In the genomic region with DNA sequence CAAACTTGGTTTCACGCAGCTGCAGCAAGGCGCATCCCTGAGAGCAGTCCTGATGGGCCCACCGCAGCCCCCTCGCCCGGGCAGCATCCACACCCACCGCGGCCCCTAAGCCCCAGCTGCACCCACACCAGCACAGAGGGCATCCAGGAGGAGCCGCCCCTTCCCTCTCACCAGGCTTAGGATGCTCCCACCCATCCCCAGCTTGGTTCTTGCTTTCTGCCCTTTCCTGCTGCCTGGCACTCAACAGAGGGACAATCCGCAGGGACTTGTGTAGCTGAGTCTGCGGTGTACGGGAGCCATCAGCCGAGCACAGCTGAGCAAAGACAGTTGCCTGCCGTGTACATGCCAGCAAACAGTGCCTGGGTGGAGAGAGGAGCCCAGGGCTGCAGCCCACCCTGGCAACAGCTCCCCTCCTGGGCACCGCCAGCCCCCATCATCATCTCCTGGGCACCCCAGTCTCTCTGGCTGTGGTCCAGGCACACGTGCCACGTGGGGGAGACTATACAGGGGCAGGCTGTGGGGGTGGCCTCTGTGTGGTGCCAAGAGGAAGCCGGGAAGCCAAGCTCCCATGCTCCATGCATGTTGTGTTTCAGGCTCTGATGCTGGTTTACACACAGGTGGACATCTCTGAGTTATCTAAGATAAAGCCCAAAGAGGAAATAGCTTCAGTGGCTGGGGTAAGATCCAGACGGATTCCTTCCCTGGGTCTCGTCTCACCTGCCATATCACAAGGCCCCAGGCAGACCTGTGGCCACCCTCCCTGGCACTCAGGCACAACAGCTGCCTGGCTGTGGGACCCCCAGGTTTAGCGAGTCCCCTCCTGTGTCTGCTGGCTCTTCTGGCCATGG, we compare ENCODE assay signal across 9 cellular contexts. TPM values are rescaled to one million over a fixed set of nuclear protein-coding genes. Genes with fewer than 3 reads are reported as not detected.
DNase-seq lines count a peak whose midpoint lies in the region; ATAC-seq and TF ChIP-seq lines count a peak whose summit lies in the region.
"Had no signal": no experiment of that assay in that cellular context is flagged by ENCODE, and none has a peak within 500 bp of the region (broad histone marks: within the 10 kb centered on the region; RNA-seq: fewer than 3 reads in every experiment).

No MANE protein-coding gene starts in this region.

- H3K27me3 ChIP-seq in BLaER1 treated with 17β-estradiol and CSF1 and Interleukin-3, amounts not matched to agents 10 nM and 100 nM: no peaks in the 10 kb centered on the region
- H3K27me3 ChIP-seq in GM23338 (ENCODE audit: insufficient read depth) (no peaks in the 10 kb centered on the region), mesenchymal stem cell (ENCODE audit: control insufficient read depth in 1 of 2, insufficient read depth in 1 of 2, low read length in 2 of 2) (no peaks in the 10 kb centered on the region)

- no peaks in the 10 kb centered on the region for H3K79me2 ChIP-seq in GM23338 (replicated peaks; ENCODE audit: insufficient read depth)

- H2AK5ac ChIP-seq in mesenchymal stem cell (ENCODE audit: low read length, severe bottlenecking): peak overlapping the region; percentile 35

- peaks cover 0 to 26% (median 11%) of the 10 kb centered on the region in 11 experiments; a peak in 9 of 22 replicates for H3K36me3 ChIP-seq in BLaER1 treated with 17β-estradiol and CSF1 and Interleukin-3, amounts not matched to agents 10 nM and 100 nM
- H3K36me3 ChIP-seq in GM23338 (ENCODE audit: insufficient read depth) (no peaks in the 10 kb centered on the region), mesenchymal stem cell (ENCODE audit: control insufficient read depth in 1 of 2, insufficient read depth in 2 of 2, low read depth in 1 of 2, low read length in 2 of 2) (peaks cover 10 to 17% of the 10 kb centered on the region in 2 experiments)

- H3K9me3 ChIP-seq in BLaER1 treated with 17β-estradiol and CSF1 and Interleukin-3, amounts not matched to agents 10 nM and 100 nM (replicated peaks in 1 of 11): no peaks in the 10 kb centered on the region
- H3K9me3 ChIP-seq in mesenchymal stem cell (ENCODE audit: control insufficient read depth, low read length): no peaks in the 10 kb centered on the region
- H3K9me3 ChIP-seq: left ventricle myocardium inferior had no signal

- peak overlapping the region; percentile 74; the same call in 1 of the 2 replicates for H3K27ac Mint-ChIP-seq in GM23338
- peak overlapping the region; percentile 95 for H3K27ac Mint-ChIP-seq in activated CD4-positive, alpha-beta memory T cell treated with anti-CD3 and anti-CD28 coated beads for 36 hours
- H3K27ac Mint-ChIP-seq in natural killer cell: peak overlapping the region in 1 of 2 donors; percentile 72
- no peak overlapping the region for H3K27ac Mint-ChIP-seq in mesothelial cell of epicardium

- no peak overlapping the region for H2BK5ac ChIP-seq in mesenchymal stem cell (ENCODE audit: low read depth, low read length, poor library complexity, severe bottlenecking)

- ATAC-seq in GM23338: no peak
- ATAC-seq in natural killer cell: no peak
- ATAC-seq in GM18498 (IDR thresholded peaks at IDR 0.05; ENCODE audit: unreplicated experiment): no peak

- H3K4me2 ChIP-seq in BLaER1 treated with 17β-estradiol and CSF1 and Interleukin-3, amounts not matched to agents 10 nM and 100 nM: peak overlapping the region; percentile 82 to 99 (median 93)
- H3K4me2 ChIP-seq in GM23338: 0 out of 2 replicates have a peak overlapping the region, but pooled peaks have one; percentile 13
- no peak overlapping the region for H3K4me2 ChIP-seq in mesenchymal stem cell (ENCODE audit: low read length, poor library complexity, severe bottlenecking)

- H3K79me1 ChIP-seq in mesenchymal stem cell (replicated peaks; ENCODE audit: low read length, poor library complexity, severe bottlenecking): no peaks in the 10 kb centered on the region

- H3K4me1 ChIP-seq in BLaER1 treated with 17β-estradiol and CSF1 and Interleukin-3, amounts not matched to agents 10 nM and 100 nM: peaks cover 60 to 99% (median 97%) of the 10 kb centered on the region in 10 experiments
- peaks cover 20% of the 10 kb centered on the region for H3K4me1 ChIP-seq in GM23338 (ENCODE audit: insufficient read depth)
- peaks cover 48% of the 10 kb centered on the region for H3K4me1 ChIP-seq in mesenchymal stem cell (ENCODE audit: control insufficient read depth, insufficient read depth, low read depth, low read length)

- H2BK15ac ChIP-seq in mesenchymal stem cell (ENCODE audit: low read depth, poor library complexity, severe bottlenecking): peak overlapping the region; percentile 52

- H3K4me3 Mint-ChIP-seq in GM23338: no peak overlapping the region
- peak overlapping the region; percentile 69 for H3K4me3 Mint-ChIP-seq in activated CD4-positive, alpha-beta memory T cell treated with anti-CD3 and anti-CD28 coated beads for 36 hours
- H3K4me3 Mint-ChIP-seq in natural killer cell: no peak overlapping the region
- no peak overlapping the region for H3K4me3 Mint-ChIP-seq in mesothelial cell of epicardium

- H3K23ac ChIP-seq in mesenchymal stem cell (ENCODE audit: low read length in 2 of 2): no peak overlapping the region

- peak overlapping the region; percentile 6 to 49 for H2BK12ac ChIP-seq in mesenchymal stem cell (ENCODE audit: low read length in 2 of 2)

- no peak overlapping the region for H2BK120ac ChIP-seq in mesenchymal stem cell (ENCODE audit: low read depth, low read length)

- peak overlapping the region in 10 of 11 experiments; percentile 32 to 86 (median 74); a peak in 18 of 22 replicates for H3K9ac ChIP-seq in BLaER1 treated with 17β-estradiol and CSF1 and Interleukin-3, amounts not matched to agents 10 nM and 100 nM
- no peak overlapping the region for H3K9ac ChIP-seq in mesenchymal stem cell (ENCODE audit: low read length)

- H3K27me3 Mint-ChIP-seq in GM23338 (ENCODE audit: insufficient read depth, low read depth, poor library complexity): peaks cover 18% of the 10 kb centered on the region
- H3K27me3 Mint-ChIP-seq in activated CD4-positive, alpha-beta memory T cell treated with anti-CD3 and anti-CD28 coated beads for 36 hours: no peaks in the 10 kb centered on the region
- no peaks in the 10 kb centered on the region for H3K27me3 Mint-ChIP-seq in natural killer cell (ENCODE audit: low read depth in 2 of 2)
- peaks cover 2% of the 10 kb centered on the region for H3K27me3 Mint-ChIP-seq in mesothelial cell of epicardium (ENCODE audit: low read depth)

- H3K27ac ChIP-seq in BLaER1 treated with 17β-estradiol and CSF1 and Interleukin-3, amounts not matched to agents 10 nM and 100 nM: peak overlapping the region in 10 of 11 experiments; percentile 47 to 97 (median 90); a peak in 19 of 22 replicates
- H3K27ac ChIP-seq in GM23338 (ENCODE audit: low read depth) (0 out of 2 replicates have a peak overlapping the region, but pooled peaks have one; percentile 57), mesenchymal stem cell (ENCODE audit: low read length, poor library complexity, severe bottlenecking) (peak overlapping the region; percentile 88)
- H3K27ac ChIP-seq: left ventricle myocardium inferior had no signal

- POLR2A ChIA-PET in activated CD4-positive, alpha-beta memory T cell treated with anti-CD3 and anti-CD28 coated beads for 36 hours (lab: Charles Lee): interaction anchor here (0.9 to 3.9 kb wide), 2 partner anchors 11 to 35 kb away, joined by 3 to 42 read pairs; partner anchors contain the start of genes GNB1L and RTL10

- H4K8ac ChIP-seq in mesenchymal stem cell (ENCODE audit: low read length): peak overlapping the region; percentile 30

- TF ChIP-seq CTCF in GM23338 (conservative IDR thresholded peaks at IDR 0.05; ENCODE audit: low read depth in 2 of 2) (no peak), natural killer cell (IDR thresholded peaks at IDR 0.05) (no peak), mesothelial cell of epicardium (IDR thresholded peaks at IDR 0.05; ENCODE audit: unreplicated experiment) (no peak)

- H2AFZ ChIP-seq in GM23338 (no peak overlapping the region), mesenchymal stem cell (ENCODE audit: low read depth, low read length) (no peak overlapping the region)

- intact Hi-C loops in activated CD4-positive, alpha-beta memory T cell treated with anti-CD3 and anti-CD28 coated beads for 36 hours (cut with micrococcal nuclease): loop anchor here (5.0 kb wide), 2 partner anchors 133 to 158 kb away; no protein-coding TSS in a partner anchor
- intact Hi-C loops in natural killer cell (cut with micrococcal nuclease): no loop called here

- H3K9me2 ChIP-seq in GM23338 (ENCODE audit: insufficient read depth): no peaks in the 10 kb centered on the region

- DNase-seq in GM23338 (ENCODE audit: low spot score): no peak
- DNase-seq in activated CD4-positive, alpha-beta memory T cell treated with anti-CD3 and anti-CD28 coated beads for 36 hours: no peak
- DNase-seq in mesenchymal stem cell: no peak
- no peak for DNase-seq in natural killer cell
- no peak for DNase-seq in mesothelial cell of epicardium (ENCODE audit: low spot score in 2 of 2, unreplicated experiment in 2 of 2)
- no peak for DNase-seq in NCI-H524 treated with DMSO at 0.1 percent for 48 hours (lab: John Stamatoyannopoulos, UW)
- DNase-seq: left ventricle myocardium inferior had no signal

- peak overlapping the region; percentile 81 for H4K91ac ChIP-seq in mesenchymal stem cell (ENCODE audit: low read length)

- H4K20me1 ChIP-seq in BLaER1 treated with 17β-estradiol and CSF1 and Interleukin-3, amounts not matched to agents 10 nM and 100 nM: no peaks in the 10 kb centered on the region
- no peaks in the 10 kb centered on the region for H4K20me1 ChIP-seq in GM23338 (replicated peaks; ENCODE audit: insufficient read depth)

- peak overlapping the region in 1 of 2 experiments; percentile 19 for H3K14ac ChIP-seq in mesenchymal stem cell (ENCODE audit: low read length in 2 of 2)

- H3F3A ChIP-seq in GM23338 (replicated peaks; ENCODE audit: low read depth): peaks cover 13% of the 10 kb centered on the region; the same call in 1 of the 2 replicates

- H3K4me3 ChIP-seq in BLaER1 treated with 17β-estradiol and CSF1 and Interleukin-3, amounts not matched to agents 10 nM and 100 nM: peak overlapping the region in 4 of 10 experiments; percentile 19 to 31 (median 28); a peak in 3 of 20 replicates
- H3K4me3 ChIP-seq in GM23338 (no peak overlapping the region), mesenchymal stem cell (ENCODE audit: insufficient read depth in 1 of 2, low read depth in 1 of 2, low read length in 2 of 2) (no peak overlapping the region)
- H3K4me3 ChIP-seq: left ventricle myocardium inferior had no signal

- CTCF ChIA-PET in activated CD4-positive, alpha-beta memory T cell treated with anti-CD3 and anti-CD28 coated beads for 36 hours (lab: Charles Lee): interaction anchor here (0.6 to 2.7 kb wide), 6 partner anchors 17 to 160 kb away, joined by 3 to 22 read pairs (median 3); no protein-coding TSS in a partner anchor

- 88% methylated on average over 19 of the region's 20 CpGs for WGBS in mesenchymal stem cell

- peak overlapping the region; percentile 4 to 67 for H3K18ac ChIP-seq in mesenchymal stem cell (ENCODE audit: low read depth in 1 of 2, low read length in 2 of 2)

- peak overlapping the region; percentile 58 to 75 for H3K4ac ChIP-seq in mesenchymal stem cell (ENCODE audit: low read depth in 1 of 2, low read length in 2 of 2)

- no peaks in the 10 kb centered on the region for H3K9me3 Mint-ChIP-seq in GM23338
- H3K9me3 Mint-ChIP-seq in activated CD4-positive, alpha-beta memory T cell treated with anti-CD3 and anti-CD28 coated beads for 36 hours: no peaks in the 10 kb centered on the region
- no peaks in the 10 kb centered on the region for H3K9me3 Mint-ChIP-seq in natural killer cell
- no peaks in the 10 kb centered on the region for H3K9me3 Mint-ChIP-seq in mesothelial cell of epicardium

- H3K4me1 Mint-ChIP-seq in GM23338 (peaks cover 31% of the 10 kb centered on the region), natural killer cell (peaks cover 12 to 17% of the 10 kb centered on the region in 2 donors), mesothelial cell of epicardium (peaks cover 23% of the 10 kb centered on the region)
- H3K4me1 Mint-ChIP-seq in activated CD4-positive, alpha-beta memory T cell treated with anti-CD3 and anti-CD28 coated beads for 36 hours (ENCODE audit: low read depth): peaks cover 64% of the 10 kb centered on the region

- H3K36me3 Mint-ChIP-seq in GM23338 (ENCODE audit: low read depth) (no peaks in the 10 kb centered on the region), natural killer cell (no peaks in the 10 kb centered on the region), mesothelial cell of epicardium (peaks cover 2% of the 10 kb centered on the region)
- H3K36me3 Mint-ChIP-seq in activated CD4-positive, alpha-beta memory T cell treated with anti-CD3 and anti-CD28 coated beads for 36 hours: no peaks in the 10 kb centered on the region

RNA-seq across cellular contexts. Expression of gene GNB1L, which starts 36.1 kb away (rescaled TPM):
- 19.2 and 27.8 TPM in 2 replicates for total RNA-seq in GM23338 (2014; rRNA removed; shearing (Covaris generic))
- polyA plus RNA-seq in GM23338 (2016; fragmentation: Nextera tagmentation; extraction: Ambion mirVana): 15.2 and 17.4 TPM in 2 replicates
- 10 to 100 TPM; 11.3 to 12.3 TPM for total RNA-seq in activated CD4-positive, alpha-beta memory T cell treated with anti-CD3 and anti-CD28 coated beads for 36 hours
- polyA plus RNA-seq in mesenchymal stem cell (2013, experiment 1 of 2): 3.9 TPM
- 3.9 TPM for polyA plus RNA-seq in mesenchymal stem cell (2013, experiment 2 of 2)
- total RNA-seq in natural killer cell (1 to 10 TPM; 5.1 to 5.3 (median 5.3) TPM), mesothelial cell of epicardium (9.0 to 9.9 TPM (median 9.8 TPM) in 3 replicates)

RNA-seq across cellular contexts. Expression of gene RTL10, which starts 36.1 kb away (rescaled TPM):
- 17.4 and 19.2 TPM in 2 replicates for total RNA-seq in GM23338 (2014; rRNA removed; shearing (Covaris generic))
- polyA plus RNA-seq in GM23338 (2016; fragmentation: Nextera tagmentation; extraction: Ambion mirVana): 7.8 and 9.4 TPM in 2 replicates
- 10 to 100 TPM; 11.5 to 13.5 TPM for total RNA-seq in activated CD4-positive, alpha-beta memory T cell treated with anti-CD3 and anti-CD28 coated beads for 36 hours
- polyA plus RNA-seq in mesenchymal stem cell (2013, experiment 1 of 2): 6.4 TPM
- 7.2 TPM for polyA plus RNA-seq in mesenchymal stem cell (2013, experiment 2 of 2)
- total RNA-seq in natural killer cell (10 to 100 TPM in 2 of 3 donors, 1 to 10 TPM in 1; 6.4 to 12.5 (median 11.7) TPM), mesothelial cell of epicardium (32.2 to 35.1 TPM (median 34.3 TPM) in 3 replicates)

RNA-seq across cellular contexts. Expression of gene COMT, which starts 50.8 kb away (rescaled TPM):
- total RNA-seq in GM23338 (2014; rRNA removed; shearing (Covaris generic)): 29.8 and 35.1 TPM in 2 replicates
- polyA plus RNA-seq in GM23338 (2016; fragmentation: Nextera tagmentation; extraction: Ambion mirVana): 29.6 and 32.6 TPM in 2 replicates
- 10 to 100 TPM; 61.7 to 66.1 TPM for total RNA-seq in activated CD4-positive, alpha-beta memory T cell treated with anti-CD3 and anti-CD28 coated beads for 36 hours
- 51.6 TPM for polyA plus RNA-seq in mesenchymal stem cell (2013, experiment 1 of 2)
- 55.0 TPM for polyA plus RNA-seq in mesenchymal stem cell (2013, experiment 2 of 2)
- total RNA-seq in natural killer cell: 10 to 100 TPM; 37.5 to 56.2 (median 38.2) TPM
- 87.8 to 93.5 TPM (median 93.5 TPM) in 3 replicates for total RNA-seq in mesothelial cell of epicardium

RNA-seq across cellular contexts. Expression of gene TXNRD2, which starts 50.9 kb away (rescaled TPM):
- total RNA-seq in GM23338 (2014; rRNA removed; shearing (Covaris generic)): 11.2 and 14.1 TPM in 2 replicates
- polyA plus RNA-seq in GM23338 (2016; fragmentation: Nextera tagmentation; extraction: Ambion mirVana): 9.2 and 12.4 TPM in 2 replicates
- 10 to 100 TPM; 23.3 to 23.4 TPM for total RNA-seq in activated CD4-positive, alpha-beta memory T cell treated with anti-CD3 and anti-CD28 coated beads for 36 hours
- polyA plus RNA-seq in mesenchymal stem cell (2013, experiment 1 of 2): 5.8 TPM
- 6.0 TPM for polyA plus RNA-seq in mesenchymal stem cell (2013, experiment 2 of 2)
- total RNA-seq in natural killer cell: 10 to 100 TPM; 23.5 to 37.3 (median 24.4) TPM
- total RNA-seq in mesothelial cell of epicardium: 21.0 to 23.2 TPM (median 22.9 TPM) in 3 replicates
